In genomic region chr6:1381397-1382330, GRCh38 we compare ENCODE assay signal across 8 cellular contexts. TPM values are rescaled to one million over a fixed set of nuclear protein-coding genes. Genes with fewer than 3 reads are reported as not detected.
A peak's percentile ranks its signal among the peaks of the same experiment; 100 is the strongest.
DNase-seq lines count a peak whose midpoint lies in the region; ATAC-seq and TF ChIP-seq lines count a peak whose summit lies in the region.

No MANE protein-coding gene starts in this region.

- H3K9me3 ChIP-seq in left ventricle myocardium inferior (replicated peaks), result no peaks in the 10 kb centered on the region

- H3K4me1 Mint-ChIP-seq in activated naive CD4-positive, alpha-beta T cell treated with anti-CD3 and anti-CD28 coated beads, Interleukin-2, amount 10 ng/mL, durations not matched to agents 7 days and 5 days, result peaks cover 41% of the 10 kb centered on the region

- H3K36me3 ChIP-seq in left ventricle myocardium inferior, result no peaks in the 10 kb centered on the region

- CTCF ChIA-PET in activated naive CD4-positive, alpha-beta T cell treated with anti-CD3 and anti-CD28 coated beads, Interleukin-2, amount 10 ng/mL, durations not matched to agents 7 days and 5 days (lab: Charles Lee), result interaction anchor here (0.8 to 2.0 kb wide), 8 partner anchors 10 to 791 kb away, joined by 3 to 7 read pairs (median 4); no protein-coding TSS in a partner anchor

- H3K4me3 Mint-ChIP-seq in activated naive CD4-positive, alpha-beta T cell treated with anti-CD3 and anti-CD28 coated beads, Interleukin-2, amount 10 ng/mL, durations not matched to agents 7 days and 5 days, result no peak overlapping the region

- H3K4me3 ChIP-seq in left ventricle myocardium inferior, result peak overlapping the region; percentile 59
- H3K4me3 ChIP-seq in retinal pigment epithelial cell (ENCODE audit: low read length), result peak overlapping the region; percentile 24

- H3K27ac Mint-ChIP-seq in activated naive CD4-positive, alpha-beta T cell treated with anti-CD3 and anti-CD28 coated beads, Interleukin-2, amount 10 ng/mL, durations not matched to agents 7 days and 5 days, result peak overlapping the region; percentile 66

- H3K27me3 ChIP-seq in left ventricle myocardium inferior (ENCODE audit: low read depth), result peaks cover 100% of the 10 kb centered on the region

- peaks cover 100% of the 10 kb centered on the region for H3K27me3 Mint-ChIP-seq in activated naive CD4-positive, alpha-beta T cell treated with anti-CD3 and anti-CD28 coated beads, Interleukin-2, amount 10 ng/mL, durations not matched to agents 7 days and 5 days

- H3K4me1 ChIP-seq in left ventricle myocardium inferior, result peaks cover 63% of the 10 kb centered on the region

- TF ChIP-seq CTCF in left ventricle myocardium inferior (IDR thresholded peaks at IDR 0.05; ENCODE audit: borderline replicate concordance), result peak; percentile 95
- TF ChIP-seq CTCF in retinal pigment epithelial cell (conservative IDR thresholded peaks at IDR 0.05; ENCODE audit: low read depth, low read length), result peak; percentile 60

- DNase-seq in NCI-H526 (lab: John Stamatoyannopoulos, UW) (peak; percentile 4 to 55), NCI-H526 treated with DMSO at 0.1 percent for 48 hours (lab: John Stamatoyannopoulos, UW) (no peak), RPMI7951 (ENCODE audit: low read depth) (peak; percentile 24), left ventricle myocardium inferior (no peak), retinal pigment epithelial cell (ENCODE audit: low read depth) (no peak), SKM-1 treated with dmso at 0.1 percent for 144 hours (lab: John Stamatoyannopoulos, UW; ENCODE audit: unreplicated experiment) (no peak)
- peak; percentile 59 for DNase-seq in activated naive CD4-positive, alpha-beta T cell treated with anti-CD3 and anti-CD28 coated beads, Interleukin-2, amount 10 ng/mL, durations not matched to agents 7 days and 5 days

- no peak overlapping the region for H3K27ac ChIP-seq in left ventricle myocardium inferior (replicated peaks)

- H3K36me3 Mint-ChIP-seq in activated naive CD4-positive, alpha-beta T cell treated with anti-CD3 and anti-CD28 coated beads, Interleukin-2, amount 10 ng/mL, durations not matched to agents 7 days and 5 days, result peaks cover 4% of the 10 kb centered on the region

- ATAC-seq in GM21515 (IDR thresholded peaks at IDR 0.05; ENCODE audit: unreplicated experiment), result no peak

- no peaks in the 10 kb centered on the region for H3K9me3 Mint-ChIP-seq in activated naive CD4-positive, alpha-beta T cell treated with anti-CD3 and anti-CD28 coated beads, Interleukin-2, amount 10 ng/mL, durations not matched to agents 7 days and 5 days

- intact Hi-C loops in left ventricle myocardium inferior (cut with micrococcal nuclease), result loop anchor here (5.0 kb wide), 1 partner anchor 584 kb away; no protein-coding TSS in a partner anchor

RNA-seq across cellular contexts. Expression of gene FOXF2, which starts 7.7 kb away (rescaled TPM):
- total RNA-seq in RPMI7951 (2014; rRNA removed; shearing (Covaris generic)), result 1.1 and 2.0 TPM in 2 replicates
- 0.30 TPM for total RNA-seq in left ventricle myocardium inferior

Comparison
In these comparisons a context has a peak if more than half of its experiments do, and no peak if none do; other contexts are left out.
1. DNase-seq: peak in NCI-H526 (2 of 2), RPMI7951 (single experiment) and activated naive CD4-positive, alpha-beta T cell treated with anti-CD3 and anti-CD28 coated beads, Interleukin-2, amount 10 ng/mL, durations not matched to agents 7 days and 5 days (single experiment); none in NCI-H526 treated with DMSO at 0.1 percent for 48 hours (single experiment), left ventricle myocardium inferior (single experiment), retinal pigment epithelial cell (single experiment) and SKM-1 treated with dmso at 0.1 percent for 144 hours (single experiment).